In the genomic region with DNA sequence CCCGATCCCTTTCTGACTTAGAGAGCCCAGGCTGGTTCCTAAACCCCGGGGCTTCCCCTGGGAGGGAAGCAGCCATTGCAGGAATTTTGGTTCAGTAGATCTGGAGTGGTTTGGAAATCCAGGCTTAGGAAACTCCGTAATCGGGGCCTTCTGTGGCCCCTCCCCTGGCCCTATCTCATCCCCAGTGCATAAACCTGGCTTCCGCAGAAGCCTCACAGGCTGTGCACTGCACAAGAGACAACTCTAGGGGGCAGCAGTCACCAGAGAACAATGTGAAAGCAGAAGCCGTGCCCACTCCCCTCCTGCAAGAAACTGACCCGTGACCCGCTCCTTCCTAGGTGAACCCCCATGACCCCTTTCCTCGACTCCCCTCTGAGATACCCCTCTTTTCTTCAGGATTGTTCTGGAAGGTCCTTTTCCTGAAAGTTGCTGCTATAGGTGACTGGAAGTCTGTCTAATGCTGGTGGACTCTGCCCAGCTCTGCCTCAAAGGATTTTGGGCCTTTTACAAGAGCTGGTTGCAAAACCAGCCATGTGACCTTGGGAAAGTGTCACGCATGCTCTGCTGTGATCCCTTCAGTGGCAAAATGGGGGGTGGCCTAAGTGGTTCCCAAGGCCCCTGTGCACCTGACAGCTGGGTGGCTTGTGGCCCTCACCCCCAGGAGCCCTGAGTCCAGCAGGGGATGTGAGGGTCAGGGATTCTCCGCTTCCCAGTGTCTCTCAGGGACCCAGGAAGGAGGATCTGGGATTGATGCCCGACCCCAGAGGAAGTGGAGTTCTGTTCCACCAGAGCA, we compare ENCODE assay signal across 8 cellular contexts. TPM values are rescaled to one million over a fixed set of nuclear protein-coding genes. Genes with fewer than 3 reads are reported as not detected.
DNase-seq lines count a peak whose midpoint lies in the region; ATAC-seq and TF ChIP-seq lines count a peak whose summit lies in the region.

No MANE protein-coding gene starts in this region.

- TF ChIP-seq CTCF in BJ (IDR thresholded peaks at IDR 0.05; ENCODE audit: insufficient read depth, low read depth, low read length) = peak; percentile 52
- TF ChIP-seq CTCF in WI38 (IDR thresholded peaks at IDR 0.05; ENCODE audit: low read depth, low read length) = 0 out of 2 replicates have a peak, but pooled peaks have one; percentile 7
- TF ChIP-seq CTCF in liver (IDR thresholded peaks at IDR 0.05; ENCODE audit: low read depth, low read length, missing input control) = peak; percentile 78

- POLR2A ChIA-PET in BJ (lab: Charles Lee) = no interaction called here

- DNase-seq in BJ (ENCODE audit: low read depth) = no peak
- peak; percentile 66 for DNase-seq in HuH-7 (ENCODE audit: low spot score)
- peak; percentile 3 to 34 for DNase-seq in dermis microvascular lymphatic vessel endothelial cell (ENCODE audit: low read depth in 2 of 2)
- DNase-seq in stimulated activated CD4-positive, alpha-beta T cell treated with anti-CD3 and anti-CD28 coated beads, TNF-alpha, amount 100 ng/mL, for 24 hours (ENCODE audit: low read depth in 3 of 3) = peak in 2 of 3 experiments; percentile 21 to 60
- DNase-seq in COLO829 (ENCODE audit: low spot score) = no peak

- no peaks in the 10 kb centered on the region for H3K36me3 ChIP-seq in BJ (ENCODE audit: control insufficient read depth, insufficient read depth, low read length)
- H3K36me3 ChIP-seq in liver (ENCODE audit: control insufficient read depth in 4 of 4, insufficient read depth in 3 of 4, low read depth in 1 of 4, low read length in 3 of 4) = no peaks in the 10 kb centered on the region

- peak overlapping the region; percentile 32; the same call in 1 of the 2 replicates for H3K4me3 ChIP-seq in BJ (ENCODE audit: low read depth, low read length)
- H3K4me3 ChIP-seq in WI38 (ENCODE audit: low read depth, low read length) = no peak overlapping the region
- H3K4me3 ChIP-seq in liver (ENCODE audit: low read depth in 1 of 3, low read length in 3 of 3) = peak overlapping the region; percentile 18 to 45 (median 38)

- no peak for ATAC-seq in HG03520 (IDR thresholded peaks at IDR 0.05; ENCODE audit: unreplicated experiment)

- H3K9ac ChIP-seq in liver (ENCODE audit: low read depth in 1 of 2, low read length in 2 of 2) = peak overlapping the region; percentile 8 to 48

- H3K9me3 ChIP-seq in liver (ENCODE audit: control insufficient read depth in 4 of 4, low read length in 3 of 4) = no peaks in the 10 kb centered on the region

- TF ChIP-seq RAD21 in liver (IDR thresholded peaks at IDR 0.05) = peak; percentile 82 to 83

- H3K27me3 ChIP-seq in BJ (ENCODE audit: control insufficient read depth, insufficient read depth, low read length) (peaks cover 29% of the 10 kb centered on the region), liver (ENCODE audit: control insufficient read depth in 4 of 4, insufficient read depth in 4 of 4, low read length in 3 of 4) (no peaks in the 10 kb centered on the region)

- WGBS in liver = 20% methylated on average over 12 of the region's 12 CpGs

- peak overlapping the region; percentile 70 to 77 for H3K27ac ChIP-seq in liver (ENCODE audit: low read depth in 1 of 2, low read length in 2 of 2)

- CTCF ChIA-PET in BJ (lab: Yijun Ruan, JAX) = interaction anchor here (0.9 to 4.1 kb wide), 10 partner anchors 10 to 57 kb away, joined by 3 to 18 read pairs (median 4); no protein-coding TSS in a partner anchor

- H3K4me1 ChIP-seq in liver (ENCODE audit: control insufficient read depth in 4 of 4, insufficient read depth in 4 of 4, low read length in 3 of 4) = peaks cover 8 to 45% (median 27%) of the 10 kb centered on the region in 4 donors

TF ChIP-seq in liver, 16 proteins besides CTCF, POLR2A, EP300 and RAD21:
- TF ChIP-seq HNF4A (conservative IDR thresholded peaks at IDR 0.05) (peak; percentile 83 to 89), GABPA (IDR thresholded peaks at IDR 0.05 in 1 of 2, conservative IDR thresholded peaks at IDR 0.05 in 1 of 2) (peak in 1 of 2 donors; percentile 48), SP1 (IDR thresholded peaks at IDR 0.05) (peak; percentile 84), HNF4G (IDR thresholded peaks at IDR 0.05) (peak; percentile 48), TAF1 (conservative IDR thresholded peaks at IDR 0.05) (no peak), YY1 (IDR thresholded peaks at IDR 0.05) (peak; percentile 78), EGR1 (IDR thresholded peaks at IDR 0.05; ENCODE audit: low read depth in 2 of 2) (no peak), FOXA1 (IDR thresholded peaks at IDR 0.05) (peak; percentile 12), JUND (IDR thresholded peaks at IDR 0.05) (peak; percentile 49 to 56), NR2F2 (IDR thresholded peaks at IDR 0.05) (peak; percentile 19), RXRA (IDR thresholded peaks at IDR 0.05) (peak; percentile 63 to 75)
- TF ChIP-seq, protein P1, sequence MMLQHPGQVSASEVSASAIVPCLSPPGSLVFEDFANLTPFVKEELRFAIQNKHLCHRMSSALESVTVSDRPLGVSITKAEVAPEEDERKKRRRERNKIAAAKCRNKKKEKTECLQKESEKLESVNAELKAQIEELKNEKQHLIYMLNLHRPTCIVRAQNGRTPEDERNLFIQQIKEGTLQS (IDR thresholded peaks at IDR 0.05) = no peak
- TF ChIP-seq, protein P2, sequence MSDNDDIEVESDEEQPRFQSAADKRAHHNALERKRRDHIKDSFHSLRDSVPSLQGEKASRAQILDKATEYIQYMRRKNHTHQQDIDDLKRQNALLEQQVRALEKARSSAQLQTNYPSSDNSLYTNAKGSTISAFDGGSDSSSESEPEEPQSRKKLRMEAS (IDR thresholded peaks at IDR 0.05) = no peak
- TF ChIP-seq, protein P3, sequence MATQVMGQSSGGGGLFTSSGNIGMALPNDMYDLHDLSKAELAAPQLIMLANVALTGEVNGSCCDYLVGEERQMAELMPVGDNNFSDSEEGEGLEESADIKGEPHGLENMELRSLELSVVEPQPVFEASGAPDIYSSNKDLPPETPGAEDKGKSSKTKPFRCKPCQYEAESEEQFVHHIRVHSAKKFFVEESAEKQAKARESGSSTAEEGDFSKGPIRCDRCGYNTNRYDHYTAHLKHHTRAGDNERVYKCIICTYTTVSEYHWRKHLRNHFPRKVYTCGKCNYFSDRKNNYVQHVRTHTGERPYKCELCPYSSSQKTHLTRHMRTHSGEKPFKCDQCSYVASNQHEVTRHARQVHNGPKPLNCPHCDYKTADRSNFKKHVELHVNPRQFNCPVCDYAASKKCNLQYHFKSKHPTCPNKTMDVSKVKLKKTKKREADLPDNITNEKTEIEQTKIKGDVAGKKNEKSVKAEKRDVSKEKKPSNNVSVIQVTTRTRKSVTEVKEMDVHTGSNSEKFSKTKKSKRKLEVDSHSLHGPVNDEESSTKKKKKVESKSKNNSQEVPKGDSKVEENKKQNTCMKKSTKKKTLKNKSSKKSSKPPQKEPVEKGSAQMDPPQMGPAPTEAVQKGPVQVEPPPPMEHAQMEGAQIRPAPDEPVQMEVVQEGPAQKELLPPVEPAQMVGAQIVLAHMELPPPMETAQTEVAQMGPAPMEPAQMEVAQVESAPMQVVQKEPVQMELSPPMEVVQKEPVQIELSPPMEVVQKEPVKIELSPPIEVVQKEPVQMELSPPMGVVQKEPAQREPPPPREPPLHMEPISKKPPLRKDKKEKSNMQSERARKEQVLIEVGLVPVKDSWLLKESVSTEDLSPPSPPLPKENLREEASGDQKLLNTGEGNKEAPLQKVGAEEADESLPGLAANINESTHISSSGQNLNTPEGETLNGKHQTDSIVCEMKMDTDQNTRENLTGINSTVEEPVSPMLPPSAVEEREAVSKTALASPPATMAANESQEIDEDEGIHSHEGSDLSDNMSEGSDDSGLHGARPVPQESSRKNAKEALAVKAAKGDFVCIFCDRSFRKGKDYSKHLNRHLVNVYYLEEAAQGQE (IDR thresholded peaks at IDR 0.05) = peak; percentile 21
- TF ChIP-seq, protein P4, sequence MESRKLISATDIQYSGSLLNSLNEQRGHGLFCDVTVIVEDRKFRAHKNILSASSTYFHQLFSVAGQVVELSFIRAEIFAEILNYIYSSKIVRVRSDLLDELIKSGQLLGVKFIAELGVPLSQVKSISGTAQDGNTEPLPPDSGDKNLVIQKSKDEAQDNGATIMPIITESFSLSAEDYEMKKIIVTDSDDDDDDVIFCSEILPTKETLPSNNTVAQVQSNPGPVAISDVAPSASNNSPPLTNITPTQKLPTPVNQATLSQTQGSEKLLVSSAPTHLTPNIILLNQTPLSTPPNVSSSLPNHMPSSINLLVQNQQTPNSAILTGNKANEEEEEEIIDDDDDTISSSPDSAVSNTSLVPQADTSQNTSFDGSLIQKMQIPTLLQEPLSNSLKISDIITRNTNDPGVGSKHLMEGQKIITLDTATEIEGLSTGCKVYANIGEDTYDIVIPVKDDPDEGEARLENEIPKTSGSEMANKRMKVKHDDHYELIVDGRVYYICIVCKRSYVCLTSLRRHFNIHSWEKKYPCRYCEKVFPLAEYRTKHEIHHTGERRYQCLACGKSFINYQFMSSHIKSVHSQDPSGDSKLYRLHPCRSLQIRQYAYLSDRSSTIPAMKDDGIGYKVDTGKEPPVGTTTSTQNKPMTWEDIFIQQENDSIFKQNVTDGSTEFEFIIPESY (IDR thresholded peaks at IDR 0.05) = no peak

RNA-seq across cellular contexts. Expression of a gene that starts 14.4 kb away (rescaled TPM):
- polyA plus RNA-seq in BJ (2011; rRNA removed) (0.01 TPM in 1 of 2 replicates, not detected in the other), liver (under 1 TPM in 1 of 2 donors, not detected in 1; 0.14 TPM)
- polyA minus RNA-seq in BJ (2011; rRNA and poly(A)+ RNA removed) = not detected in 2 replicates
- total RNA-seq in dermis microvascular lymphatic vessel endothelial cell (not detected in 2 replicates), liver (under 1 TPM in 1 of 2 donors, not detected in 1; 0.09 TPM)

RNA-seq across cellular contexts. Expression of a gene that starts 22.0 kb away (rescaled TPM):
- not detected in 2 replicates for polyA plus RNA-seq in BJ (2011; rRNA removed)
- not detected in 2 replicates for polyA minus RNA-seq in BJ (2011; rRNA and poly(A)+ RNA removed)
- total RNA-seq in dermis microvascular lymphatic vessel endothelial cell = not detected in 2 replicates
- 1 to 10 TPM in 1 of 2 donors, under 1 TPM in 1; 0.92 to 1.0 TPM for total RNA-seq in liver
- under 1 TPM; 0.16 to 0.19 TPM for polyA plus RNA-seq in liver

Comparison
In these comparisons a context has a peak if more than half of its experiments do, and no peak if none do; other contexts are left out.
1. DNase-seq: peak in HuH-7 (single experiment), dermis microvascular lymphatic vessel endothelial cell (2 of 2) and stimulated activated CD4-positive, alpha-beta T cell treated with anti-CD3 and anti-CD28 coated beads, TNF-alpha, amount 100 ng/mL, for 24 hours (2 of 3); none in BJ (single experiment) and COLO829 (single experiment).
2. CTCF ChIP-seq: peak in every context shown above with its lines; median percentile 78 in liver; 52 in BJ; 7 in WI38.